ENCODE assay signal across 13 cellular contexts in genomic region chr1:205920159-205920558, GRCh38. TPM values are rescaled to one million over a fixed set of nuclear protein-coding genes. Genes with fewer than 3 reads are reported as not detected.
A peak's percentile ranks its signal among the peaks of the same experiment; 100 is the strongest.
DNase-seq lines count a peak whose midpoint lies in the region; ATAC-seq and TF ChIP-seq lines count a peak whose summit lies in the region.
"Had no signal": no experiment of that assay in that cellular context is flagged by ENCODE, and none has a peak within 500 bp of the region (broad histone marks: within the 10 kb centered on the region; RNA-seq: fewer than 3 reads in every experiment).

No MANE protein-coding gene starts in this region.

- H3K27me3 ChIP-seq in BLaER1 (no peaks in the 10 kb centered on the region), dorsolateral prefrontal cortex (no peaks in the 10 kb centered on the region), esophagus squamous epithelium (peaks cover 0 to 17% (median 0%) of the 10 kb centered on the region in 4 donors)
- H3K27me3 ChIP-seq: SJSA1 had no signal

- WGBS in esophagus squamous epithelium, 2 donors: 52 to 53% methylated on average over 7 of the region's 7 CpGs

- peak overlapping the region; percentile 86 for H3K4me2 ChIP-seq in BLaER1

- TF ChIP-seq CTCF in dorsolateral prefrontal cortex (IDR thresholded peaks at IDR 0.05 in 54 of 56, conservative IDR thresholded peaks at IDR 0.05 in 2 of 56; ENCODE audit: low read depth in 1 of 56, partially characterized antibody in 56 of 56) (no peak), esophagus squamous epithelium (IDR thresholded peaks at IDR 0.05) (no peak)

- TF ChIP-seq POLR2A in esophagus squamous epithelium (IDR thresholded peaks at IDR 0.05): no peak

- H3K36me3 ChIP-seq in BLaER1 (no peaks in the 10 kb centered on the region), esophagus squamous epithelium (no peaks in the 10 kb centered on the region)
- H3K36me3 ChIP-seq: SJSA1 had no signal

- DNase-seq in NCI-H2029 treated with DMSO at 0.1 percent for 48 hours (lab: John Stamatoyannopoulos, UW): peak; percentile 87
- peak in 1 of 10 donors; percentile 43 for DNase-seq in dorsolateral prefrontal cortex
- peak; percentile 76 for DNase-seq in myocyte (ENCODE audit: low read depth)
- no peak for DNase-seq in esophagus squamous epithelium (lab: John Stamatoyannopoulos, UW)
- no peak for DNase-seq in activated CD4-positive, alpha-beta T cell treated with anti-CD3 and anti-CD28 coated beads for 4 hours
- DNase-seq in NOMO-1 treated with DMSO at 0.1 percent for 48 hours (lab: John Stamatoyannopoulos, UW; ENCODE audit: unreplicated experiment): no peak
- DNase-seq: activated CD4-positive, alpha-beta T cell treated with anti-CD3 and anti-CD28 coated beads, Interleukin-2, amount 10 ng/mL, durations not matched to agents 7 days and 5 days; AML-193; NCI-H1048 had no signal

- H4K20me1 ChIP-seq in BLaER1: no peaks in the 10 kb centered on the region

- ATAC-seq in GM21367 (IDR thresholded peaks at IDR 0.05; ENCODE audit: unreplicated experiment): no peak
- ATAC-seq: natural killer cell treated with Interleukin-12 subunit alpha and Interleukin-12 subunit beta and Interleukin-15 and Interleukin-18, amount 100 ng/mL, for 72 hours had no signal

- peaks cover 70% of the 10 kb centered on the region for H3K4me1 ChIP-seq in BLaER1
- H3K4me1 ChIP-seq in esophagus squamous epithelium: peaks cover 0 to 12% (median 0%) of the 10 kb centered on the region in 3 donors

- H3K27ac ChIP-seq in BLaER1 (peak overlapping the region; percentile 91), dorsolateral prefrontal cortex (peak overlapping the region in 38 of 59 donors; percentile 1 to 73 (median 37)), esophagus squamous epithelium (no peak overlapping the region)
- H3K27ac ChIP-seq: SJSA1 had no signal

- peak overlapping the region; percentile 78 for H3K9ac ChIP-seq in BLaER1

- intact Hi-C loops in dorsolateral prefrontal cortex (cut with DNase I): loop anchor here in 1 of 2 donors (2.0 kb wide), 1 partner anchor 187 kb away; no protein-coding TSS in a partner anchor
- intact Hi-C loops in esophagus squamous epithelium (cut with DNase I): no loop called here

- H3K4me3 ChIP-seq in BLaER1 (peak overlapping the region; percentile 57), dorsolateral prefrontal cortex (no peak overlapping the region), esophagus squamous epithelium (no peak overlapping the region)
- H3K4me3 ChIP-seq: SJSA1 had no signal

- H3K9me3 ChIP-seq in BLaER1 (no peaks in the 10 kb centered on the region), esophagus squamous epithelium (no peaks in the 10 kb centered on the region)
- H3K9me3 ChIP-seq: SJSA1 had no signal

RNA-seq across cellular contexts. Expression of gene SLC26A9, which starts 23.1 kb away (rescaled TPM):
- total RNA-seq in dorsolateral prefrontal cortex (1 to 10 TPM in 70 of 120 experiments, under 1 TPM in 49, not detected in 1; 0.12 to 6.7 (median 1.2) TPM), myocyte (0.16 TPM in 1 of 2 replicates, not detected in the other), esophagus squamous epithelium (10 to 100 TPM in 1 of 4 donors, under 1 TPM in 3; 0.19 to 22.8 (median 0.38) TPM)
- 0.03 TPM for polyA plus RNA-seq in myocyte (2012)
- total RNA-seq: activated CD4-positive, alpha-beta T cell treated with anti-CD3 and anti-CD28 coated beads, Interleukin-2, amount 10 ng/mL, durations not matched to agents 7 days and 5 days; natural killer cell treated with Interleukin-12 subunit alpha and Interleukin-12 subunit beta and Interleukin-15 and Interleukin-18, amount 100 ng/mL, for 72 hours; SJSA1 had no signal

Comparison
In these comparisons a context has a peak if more than half of its experiments do, and no peak if none do; other contexts are left out.
1. H3K27ac ChIP-seq: peak in BLaER1 (single experiment) and dorsolateral prefrontal cortex (38 of 59); none in esophagus squamous epithelium (0 of 4).
2. DNase-seq: peak in NCI-H2029 treated with DMSO at 0.1 percent for 48 hours (single experiment) and myocyte (single experiment); none in esophagus squamous epithelium (single experiment), activated CD4-positive, alpha-beta T cell treated with anti-CD3 and anti-CD28 coated beads for 4 hours (0 of 2) and NOMO-1 treated with DMSO at 0.1 percent for 48 hours (single experiment).